8 cellular contexts compared by ENCODE assay signal in genomic region chr9:89234636-89235035, GRCh38. TPM values are rescaled to one million over a fixed set of nuclear protein-coding genes. Genes with fewer than 3 reads are reported as not detected.
DNase-seq lines count a peak whose midpoint lies in the region; ATAC-seq and TF ChIP-seq lines count a peak whose summit lies in the region.

No MANE protein-coding gene starts in this region.

- H4K20me1 ChIP-seq in hepatocyte (ENCODE audit: insufficient read depth, poor library complexity, severe bottlenecking): no peaks in the 10 kb centered on the region

- no peaks in the 10 kb centered on the region for H3K4me1 ChIP-seq in hepatocyte (ENCODE audit: insufficient read depth)

- H3K4me3 Mint-ChIP-seq in activated CD4-positive, alpha-beta memory T cell treated with anti-CD3 and anti-CD28 coated beads for 36 hours: no peak overlapping the region

- no peak overlapping the region for H3K27ac ChIP-seq in hepatocyte

- POLR2A ChIA-PET in activated CD4-positive, alpha-beta memory T cell treated with anti-CD3 and anti-CD28 coated beads for 36 hours (lab: Charles Lee): no interaction called here

- H2AFZ ChIP-seq in hepatocyte: peak overlapping the region; percentile 38

- H3K36me3 Mint-ChIP-seq in activated CD4-positive, alpha-beta memory T cell treated with anti-CD3 and anti-CD28 coated beads for 36 hours: no peaks in the 10 kb centered on the region

- no peaks in the 10 kb centered on the region for H3K79me2 ChIP-seq in hepatocyte

- H3K9me2 ChIP-seq in hepatocyte (replicated peaks; ENCODE audit: insufficient read depth): no peaks in the 10 kb centered on the region

- no peaks in the 10 kb centered on the region for H3K36me3 ChIP-seq in hepatocyte (replicated peaks; ENCODE audit: insufficient read depth, low read depth)

- peak overlapping the region; percentile 18 for H3K4me3 ChIP-seq in hepatocyte

- H3K27me3 ChIP-seq in hepatocyte: peaks cover 25% of the 10 kb centered on the region

- intact Hi-C loops in activated CD4-positive, alpha-beta memory T cell treated with anti-CD3 and anti-CD28 coated beads for 36 hours (cut with micrococcal nuclease): no loop called here

- CTCF ChIA-PET in activated CD4-positive, alpha-beta memory T cell treated with anti-CD3 and anti-CD28 coated beads for 36 hours (lab: Charles Lee): no interaction called here

- no peak for TF ChIP-seq CTCF in hepatocyte (IDR thresholded peaks at IDR 0.05; ENCODE audit: poor library complexity)

- peaks cover 2% of the 10 kb centered on the region for H3K9me3 Mint-ChIP-seq in activated CD4-positive, alpha-beta memory T cell treated with anti-CD3 and anti-CD28 coated beads for 36 hours

- peak overlapping the region; percentile 77 for H3K4me2 ChIP-seq in hepatocyte

- peak; percentile 52 for DNase-seq in activated CD4-positive, alpha-beta memory T cell treated with anti-CD3 and anti-CD28 coated beads for 36 hours
- no peak for DNase-seq in hepatocyte (ENCODE audit: low spot score)
- DNase-seq in stimulated activated CD4-positive, alpha-beta T cell treated with anti-CD3 and anti-CD28 coated beads, TNF-alpha, amount 100 ng/mL, for 4 hours (ENCODE audit: low read depth in 3 of 3): peak; percentile 6 to 9 (median 8)
- no peak for DNase-seq in left lobe of liver (ENCODE audit: low spot score)
- no peak for DNase-seq in amniotic stem cell (lab: John Stamatoyannopoulos, UW)
- DNase-seq in GF-D8 (lab: John Stamatoyannopoulos, UW): no peak

- peaks cover 40% of the 10 kb centered on the region for H3K27me3 Mint-ChIP-seq in activated CD4-positive, alpha-beta memory T cell treated with anti-CD3 and anti-CD28 coated beads for 36 hours

- 16% methylated on average over 24 of the region's 28 CpGs for WGBS in hepatocyte (ENCODE audit: low lambda C conversion rate, missing lambda C conversion rate)

- H3K9me3 ChIP-seq in hepatocyte (ENCODE audit: low read depth): no peaks in the 10 kb centered on the region

- ATAC-seq in GM18502 (IDR thresholded peaks at IDR 0.05; ENCODE audit: poor library complexity, unreplicated experiment) (peak; percentile 76), HG02798 (IDR thresholded peaks at IDR 0.05; ENCODE audit: poor library complexity, unreplicated experiment) (peak; percentile 67), left lobe of liver (no peak)

- peaks cover 14% of the 10 kb centered on the region for H3K4me1 Mint-ChIP-seq in activated CD4-positive, alpha-beta memory T cell treated with anti-CD3 and anti-CD28 coated beads for 36 hours (ENCODE audit: low read depth)

- no peak overlapping the region for H3K27ac Mint-ChIP-seq in activated CD4-positive, alpha-beta memory T cell treated with anti-CD3 and anti-CD28 coated beads for 36 hours

RNA-seq across cellular contexts. Expression of gene SHC3, which starts 56.0 kb away (rescaled TPM):
- total RNA-seq in activated CD4-positive, alpha-beta memory T cell treated with anti-CD3 and anti-CD28 coated beads for 36 hours: not detected
- total RNA-seq in hepatocyte (1.4 and 1.8 TPM in 2 replicates), left lobe of liver (0.10 TPM)
- polyA plus RNA-seq in hepatocyte: 1.4 and 1.5 TPM in 2 replicates

Comparison
In these comparisons a context has a peak if more than half of its experiments do, and no peak if none do; other contexts are left out.
1. DNase-seq: peak in activated CD4-positive, alpha-beta memory T cell treated with anti-CD3 and anti-CD28 coated beads for 36 hours (single experiment) and stimulated activated CD4-positive, alpha-beta T cell treated with anti-CD3 and anti-CD28 coated beads, TNF-alpha, amount 100 ng/mL, for 4 hours (3 of 3); none in hepatocyte (single experiment), left lobe of liver (single experiment), amniotic stem cell (single experiment) and GF-D8 (single experiment).